ENCODE assay signal across 30 cellular contexts in the genomic region with DNA sequence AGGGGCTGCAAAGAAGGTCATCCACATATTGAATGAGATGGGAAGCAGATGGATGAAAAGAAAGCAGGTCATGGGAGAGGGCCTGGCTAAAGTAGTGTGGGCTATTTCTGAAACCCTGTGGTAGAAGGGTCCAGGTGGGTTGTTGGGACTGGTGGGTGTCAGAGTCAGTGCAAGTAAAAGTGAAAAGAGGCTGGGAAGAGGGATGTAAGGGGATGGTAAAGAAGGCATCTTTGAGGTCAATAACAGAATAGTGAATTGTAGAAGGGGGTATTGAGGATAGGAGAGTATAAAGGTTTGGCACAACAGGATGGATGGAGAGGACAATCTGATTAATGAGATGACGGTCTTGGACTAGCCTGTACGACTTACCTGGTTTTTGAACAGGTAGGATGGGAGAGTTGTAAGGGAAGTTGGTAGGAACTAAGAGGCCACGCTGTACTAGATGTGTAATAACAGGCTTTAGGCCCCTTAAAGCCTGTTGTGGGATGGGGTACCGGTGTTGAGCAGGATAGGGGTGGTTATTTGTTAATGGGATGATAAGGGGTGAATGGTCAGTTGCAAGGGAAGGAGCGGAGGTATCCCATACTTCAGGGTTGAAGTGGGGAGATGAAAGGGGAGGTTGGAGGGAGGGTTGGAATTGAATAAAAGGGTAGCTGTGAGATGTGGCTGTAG.
"Had no signal": no experiment of that assay in that cellular context is flagged by ENCODE, and none has a peak within 500 bp of the region (broad histone marks: within the 10 kb centered on the region; RNA-seq: fewer than 3 reads in every experiment).

No MANE protein-coding gene starts in this region.

- DNase-seq: activated B cell treated with CpG ODN at 0.5 μM for 24 hours; activated CD4-positive, alpha-beta T cell treated with anti-CD3 and anti-CD28 coated beads for 48 hours; activated CD4-positive, alpha-beta T cell treated with anti-CD3 and anti-CD28 coated beads, Interleukin-2, amount 50 U/mL, for 1 hour; activated CD4-positive, alpha-beta T cell treated with anti-CD3 and anti-CD28 coated beads, Interleukin-2, amount 50 U/mL, for 48 hours; activated CD8-positive, alpha-beta memory T cell treated with anti-CD3 and anti-CD28 coated beads for 24 hours; activated CD8-positive, alpha-beta T cell treated with anti-CD3 and anti-CD28 coated beads for 36 hours; activated effector memory CD4-positive, alpha-beta T cell treated with anti-CD3 and anti-CD28 coated beads, Interleukin-2, amount 50 U/mL, for 16 hours; activated naive CD4-positive, alpha-beta T cell treated with anti-CD3 and anti-CD28 coated beads, Interleukin-2, amount 50 U/mL, for 16 hours; activated naive CD4-positive, alpha-beta T cell treated with Interleukin-2 at 50 U/mL for 16 hours; activated T-cell treated with anti-CD3 and anti-CD28 coated beads, Interleukin-2, amount 50 U/mL, for 4 hours; amniotic stem cell; anterior cingulate cortex; brain microvascular endothelial cell; dorsolateral prefrontal cortex; effector memory CD4-positive, alpha-beta T cell; endodermal cell; foreskin fibroblast; glutamatergic neuron; heart left ventricle; T-helper 1 cell; T-helper 17 cell; T1000 had no signal

- H3K27ac ChIP-seq: brain microvascular endothelial cell, coronary artery, dorsolateral prefrontal cortex, heart left ventricle, VCaP had no signal

- ATAC-seq: activated CD4-positive, CD25-positive, alpha-beta regulatory T cell treated with anti-CD3 and anti-CD28 coated beads, Interleukin-2, amount 50 U/mL, for 24 hours; activated CD8-positive, alpha-beta T cell treated with anti-CD3 and anti-CD28 coated beads for 36 hours; activated T-cell treated with anti-CD3 and anti-CD28 coated beads, Interleukin-2, amount 50 U/mL, for 4 hours; esophagus mucosa; heart left ventricle; T-helper 17 cell had no signal

- FAIRE-seq: astrocyte, bronchial epithelial cell, frontal cortex, TTC549 had no signal

- H3K27me3 ChIP-seq: brain microvascular endothelial cell, dorsolateral prefrontal cortex, heart left ventricle had no signal

- H3K36me3 ChIP-seq: brain microvascular endothelial cell, heart left ventricle had no signal

- H3K4me3 ChIP-seq: coronary artery, dorsolateral prefrontal cortex, heart left ventricle had no signal

- H3K4me1 ChIP-seq: heart left ventricle had no signal
